30 cellular contexts compared by ENCODE assay signal in genomic region chr18:45565280-45565970, GRCh38. TPM values are rescaled to one million over a fixed set of nuclear protein-coding genes. Genes with fewer than 3 reads are reported as not detected.
A peak's percentile ranks its signal among the peaks of the same experiment; 100 is the strongest.
DNase-seq lines count a peak whose midpoint lies in the region; ATAC-seq, FAIRE-seq and TF ChIP-seq lines count a peak whose summit lies in the region.
"Had no signal": no experiment of that assay in that cellular context is flagged by ENCODE, and none has a peak within 500 bp of the region (broad histone marks: within the 10 kb centered on the region; RNA-seq: fewer than 3 reads in every experiment).

No MANE protein-coding gene starts in this region.

- H3K4me2 ChIP-seq in mammary epithelial cell (ENCODE audit: insufficient read depth, low read depth, low read length) (peak overlapping the region; percentile 48), keratinocyte (ENCODE audit: control insufficient read depth, extremely low read depth, insufficient read depth, low read depth, low read length) (peak overlapping the region; percentile 75)
- H3K4me2 ChIP-seq: KMS-11 had no signal

- WGBS in mammary epithelial cell (ENCODE audit: low coverage, missing lambda C conversion rate): 63% methylated on average over 16 of the region's 19 CpGs

- H3K9me1 ChIP-seq in keratinocyte (ENCODE audit: control insufficient read depth, extremely low read depth, insufficient read depth, low read length): no peaks in the 10 kb centered on the region

- H4K20me1 ChIP-seq in mammary epithelial cell (ENCODE audit: insufficient read depth, low read length) (no peaks in the 10 kb centered on the region), keratinocyte (ENCODE audit: control insufficient read depth, extremely low read depth, insufficient read depth, low read length) (no peaks in the 10 kb centered on the region)

- H3K4me1 ChIP-seq in mammary epithelial cell (ENCODE audit: insufficient read depth, low read length) (peaks cover 21% of the 10 kb centered on the region), keratinocyte (ENCODE audit: control insufficient read depth, extremely low read depth, insufficient read depth, low read length) (peaks cover 21% of the 10 kb centered on the region)

- CTCF ChIA-PET in mammary epithelial cell (lab: Charles Lee; ENCODE audit: low non-redundant PET): interaction anchor here (0.5 kb wide), 1 partner anchor 152 kb away, joined by 3 read pairs; no protein-coding TSS in a partner anchor
- CTCF ChIA-PET in CD4-positive, alpha-beta T cell (lab: Charles Lee): no interaction called here

- H3K4me1 Mint-ChIP-seq in type B pancreatic cell (ENCODE audit: unreplicated experiment): peaks cover 62% of the 10 kb centered on the region
- no peaks in the 10 kb centered on the region for H3K4me1 Mint-ChIP-seq in CD4-positive, alpha-beta T cell (ENCODE audit: low read depth)
- H3K4me1 Mint-ChIP-seq: CD4-positive, CD25-positive, alpha-beta regulatory T cell; central memory CD8-positive, alpha-beta T cell; stimulated activated memory B cell treated with anti-CD40 and anti-IgM and Interleukin-4, amounts not matched to agents 10 μg/mL and 1 μg/mL and 100 μg/mL, for 72 hours had no signal

- H3K9me3 Mint-ChIP-seq in type B pancreatic cell: peaks cover 8% of the 10 kb centered on the region
- H3K9me3 Mint-ChIP-seq in CD4-positive, alpha-beta T cell: no peaks in the 10 kb centered on the region
- H3K9me3 Mint-ChIP-seq: activated T-helper 2 cell treated with anti-CD3 and anti-CD28 coated beads, Interferon-gamma antibody, Interleukin-2, Interleukin-4, amounts not matched to agents 10 μg/mL and 5 μg/mL and 100 μg/mL, durations not matched to agents 14 hours and 24 hours and 36 hours; central memory CD8-positive, alpha-beta T cell; natural killer cell treated with Interleukin-12 subunit alpha and Interleukin-12 subunit beta and Interleukin-15 and Interleukin-18, amount 100 ng/mL, for 72 hours; stimulated activated memory B cell treated with anti-CD40 and anti-IgM and Interleukin-4, amounts not matched to agents 10 μg/mL and 1 μg/mL and 100 μg/mL, for 72 hours; T-helper 2 cell treated with Interferon-gamma antibody and Interleukin-4, amounts not matched to agents 5 μg/mL and 100 μg/mL, for 36 hours had no signal

- BruUV-seq in mammary epithelial cell (replicated peaks; lab: Mats Ljungman, UMichigan): no TSS peak

- H3K27me3 ChIP-seq in mammary epithelial cell (ENCODE audit: insufficient read depth, low read length) (no peaks in the 10 kb centered on the region), keratinocyte (ENCODE audit: control insufficient read depth, extremely low read depth, insufficient read depth, low read length) (no peaks in the 10 kb centered on the region), MG63 (no peaks in the 10 kb centered on the region)
- H3K27me3 ChIP-seq in CD4-positive, alpha-beta T cell (ENCODE audit: control insufficient read depth, insufficient read depth, low read length): no peaks in the 10 kb centered on the region
- H3K27me3 ChIP-seq: ascending aorta, right atrium auricular region, suprapubic skin had no signal

- in situ Hi-C loops in mammary epithelial cell (cut with MboI; ENCODE audit: low sequenced_read_pairs in 2 of 2): no loop called here

- DNase-seq in HPDE6-E6E7 (ENCODE audit: extremely low spot score): peak; percentile 44
- DNase-seq in mammary epithelial cell: peak; percentile 73
- DNase-seq in keratinocyte (ENCODE audit: low read depth, low spot score): peak; percentile 86
- no peak for DNase-seq in type B pancreatic cell (ENCODE audit: extremely low spot score, unreplicated experiment)
- no peak for DNase-seq in D721Med (ENCODE audit: insufficient read length, low spot score)
- no peak for DNase-seq in MG63
- DNase-seq in CD4-positive, alpha-beta T cell: no peak
- DNase-seq: activated CD8-positive, alpha-beta memory T cell treated with anti-CD3 and anti-CD28 coated beads, Interleukin-2, amount 50 U/mL, for 48 hours; CD4-positive, CD25-positive, alpha-beta regulatory T cell; dermis blood vessel endothelial cell; NCI-H1694 treated with DMSO at 0.1 percent for 48 hours; NCI-H69; RPMI8226; stimulated activated CD4-positive, alpha-beta T cell treated with anti-CD3 and anti-CD28 coated beads, Interleukin-4, amount 100 ng/mL, for 1 hour; WERI-Rb-1 had no signal

- H3K27ac Mint-ChIP-seq in type B pancreatic cell: no peak overlapping the region
- no peak overlapping the region for H3K27ac Mint-ChIP-seq in CD4-positive, alpha-beta T cell
- H3K27ac Mint-ChIP-seq: activated T-helper 2 cell treated with anti-CD3 and anti-CD28 coated beads, Interferon-gamma antibody, Interleukin-2, Interleukin-4, amounts not matched to agents 10 μg/mL and 5 μg/mL and 100 μg/mL, durations not matched to agents 14 hours and 24 hours and 36 hours; CD4-positive, CD25-positive, alpha-beta regulatory T cell; natural killer cell treated with Interleukin-12 subunit alpha and Interleukin-12 subunit beta and Interleukin-15 and Interleukin-18, amount 100 ng/mL, for 72 hours; stimulated activated memory B cell treated with anti-CD40 and anti-IgM and Interleukin-4, amounts not matched to agents 10 μg/mL and 1 μg/mL and 100 μg/mL, for 72 hours; T-helper 2 cell treated with Interferon-gamma antibody and Interleukin-4, amounts not matched to agents 5 μg/mL and 100 μg/mL, for 36 hours had no signal

- H3K4me3 ChIP-seq in mammary epithelial cell (replicated peaks in 1 of 3; ENCODE audit: insufficient read depth in 1 of 3, low read depth in 2 of 3, low read length in 3 of 3) (no peak overlapping the region), keratinocyte (ENCODE audit: control insufficient read depth in 2 of 3, extremely low read depth in 1 of 3, insufficient read depth in 2 of 3, low read depth in 1 of 3, low read length in 3 of 3) (peak overlapping the region in 1 of 3 experiments; percentile 30), MG63 (no peak overlapping the region)
- H3K4me3 ChIP-seq: ascending aorta, heart left ventricle, right atrium auricular region, suprapubic skin had no signal

- dilution Hi-C loops in mammary epithelial cell (cut with HindIII; ENCODE audit: low sequenced_read_pairs) (no loop called here), keratinocyte (cut with MboI; ENCODE audit: extremely low pct_ligation_motif_present, low sequenced_read_pairs) (no loop called here)

- peaks cover 11% of the 10 kb centered on the region for H3K36me3 Mint-ChIP-seq in type B pancreatic cell
- H3K36me3 Mint-ChIP-seq in CD4-positive, alpha-beta T cell (ENCODE audit: low read depth): no peaks in the 10 kb centered on the region
- H3K36me3 Mint-ChIP-seq: activated naive CD4-positive, alpha-beta T cell treated with anti-CD3 and anti-CD28 coated beads, Interleukin-2, amount 50 U/mL, for 72 hours; CD4-positive, CD25-positive, alpha-beta regulatory T cell; natural killer cell treated with Interleukin-12 subunit alpha and Interleukin-12 subunit beta and Interleukin-15 and Interleukin-18, amount 100 ng/mL, for 72 hours; stimulated activated memory B cell treated with anti-CD40 and anti-IgM and Interleukin-4, amounts not matched to agents 10 μg/mL and 1 μg/mL and 100 μg/mL, for 72 hours had no signal

- ATAC-seq in CD4-positive, alpha-beta T cell (ENCODE audit: poor library complexity): no peak
- ATAC-seq: activated naive CD4-positive, alpha-beta T cell treated with anti-CD3 and anti-CD28 coated beads, Interleukin-2, amount 50 U/mL, for 72 hours; left lobe of liver; natural killer cell treated with Interleukin-12 subunit alpha and Interleukin-12 subunit beta and Interleukin-15 and Interleukin-18, amount 100 ng/mL, for 72 hours; stimulated activated memory B cell treated with anti-CD40 and anti-IgM and Interleukin-4, amounts not matched to agents 10 μg/mL and 1 μg/mL and 100 μg/mL, for 72 hours had no signal

- TF ChIP-seq CTCF in mammary epithelial cell (conservative IDR thresholded peaks at IDR 0.05 in 1 of 2, IDR thresholded peaks at IDR 0.05 in 1 of 2; ENCODE audit: extremely low read depth in 1 of 2, insufficient read depth in 1 of 2, low read depth in 1 of 2, low read length in 2 of 2) (no peak), keratinocyte (optimal IDR thresholded peaks at IDR 0.05 in 1 of 3, IDR thresholded peaks at IDR 0.05 in 1 of 3, conservative IDR thresholded peaks at IDR 0.05 in 1 of 3; ENCODE audit: extremely low read depth in 1 of 3, insufficient read depth in 2 of 3, low read length in 3 of 3) (peak in 1 of 3 experiments; percentile 9), type B pancreatic cell (conservative IDR thresholded peaks at IDR 0.05) (no peak), D721Med (IDR thresholded peaks at IDR 0.05; ENCODE audit: insufficient read depth, missing control alignments) (no peak)
- TF ChIP-seq CTCF in CD4-positive, alpha-beta T cell (IDR thresholded peaks at IDR 0.05): no peak

- peaks cover 39% of the 10 kb centered on the region for H3K27me3 Mint-ChIP-seq in type B pancreatic cell
- H3K27me3 Mint-ChIP-seq in CD4-positive, alpha-beta T cell: peaks cover 5% of the 10 kb centered on the region

- H3K9ac ChIP-seq in mammary epithelial cell (ENCODE audit: insufficient read depth, low read length) (peak overlapping the region; percentile 23), keratinocyte (ENCODE audit: control insufficient read depth, extremely low read depth, insufficient read depth, low read length) (peak overlapping the region; percentile 4)
- H3K9ac ChIP-seq: KMS-11, parathyroid adenoma had no signal

- H2AFZ ChIP-seq in mammary epithelial cell (ENCODE audit: low read depth, low read length) (peak overlapping the region; percentile 49), keratinocyte (ENCODE audit: control insufficient read depth, low read length) (no peak overlapping the region)
- H2AFZ ChIP-seq: parathyroid adenoma had no signal

- H3K79me2 ChIP-seq in mammary epithelial cell (ENCODE audit: insufficient read depth, low read length) (no peaks in the 10 kb centered on the region), keratinocyte (ENCODE audit: control insufficient read depth, insufficient read depth, low read length) (no peaks in the 10 kb centered on the region)
- H3K79me2 ChIP-seq: parathyroid adenoma had no signal

- H3K27ac ChIP-seq in mammary epithelial cell (ENCODE audit: insufficient read depth, low read depth, low read length) (peak overlapping the region; percentile 76), keratinocyte (ENCODE audit: control insufficient read depth, insufficient read depth, low read length) (peak overlapping the region; percentile 45)
- H3K27ac ChIP-seq in CD4-positive, alpha-beta T cell (ENCODE audit: low read depth, low read length): no peak overlapping the region
- H3K27ac ChIP-seq: ascending aorta, KMS-11, parathyroid adenoma, suprapubic skin, WERI-Rb-1 had no signal

- intact Hi-C loops in mammary epithelial cell (cut with micrococcal nuclease): loop anchor here (5.0 kb wide), 1 partner anchor 988 kb away; no protein-coding TSS in a partner anchor
- intact Hi-C loops in CD4-positive, alpha-beta T cell (cut with DNase I, micrococcal nuclease): no loop called here

- H3K9me3 ChIP-seq in mammary epithelial cell (replicated peaks; ENCODE audit: insufficient read depth, low read length): no peaks in the 10 kb centered on the region
- H3K9me3 ChIP-seq in keratinocyte (ENCODE audit: control insufficient read depth, low read depth, low read length): no peaks in the 10 kb centered on the region
- H3K9me3 ChIP-seq in MG63: no peaks in the 10 kb centered on the region
- H3K9me3 ChIP-seq in CD4-positive, alpha-beta T cell (ENCODE audit: control insufficient read depth, low read length): no peaks in the 10 kb centered on the region
- H3K9me3 ChIP-seq: ascending aorta, right atrium auricular region, suprapubic skin had no signal

- H3K4me3 Mint-ChIP-seq in type B pancreatic cell: peak overlapping the region; percentile 30
- no peak overlapping the region for H3K4me3 Mint-ChIP-seq in CD4-positive, alpha-beta T cell
- H3K4me3 Mint-ChIP-seq: CD4-positive, CD25-positive, alpha-beta regulatory T cell; central memory CD8-positive, alpha-beta T cell; natural killer cell treated with Interleukin-12 subunit alpha and Interleukin-12 subunit beta and Interleukin-15 and Interleukin-18, amount 100 ng/mL, for 72 hours; stimulated activated memory B cell treated with anti-CD40 and anti-IgM and Interleukin-4, amounts not matched to agents 10 μg/mL and 1 μg/mL and 100 μg/mL, for 72 hours; T-helper 2 cell treated with Interferon-gamma antibody and Interleukin-4, amounts not matched to agents 5 μg/mL and 100 μg/mL, for 36 hours had no signal

- no peaks in the 10 kb centered on the region for H3K36me3 ChIP-seq in mammary epithelial cell (ENCODE audit: insufficient read depth, low read length)
- no peaks in the 10 kb centered on the region for H3K36me3 ChIP-seq in keratinocyte (ENCODE audit: control insufficient read depth in 2 of 2, extremely low read depth in 1 of 2, insufficient read depth in 2 of 2, low read length in 2 of 2)
- no peaks in the 10 kb centered on the region for H3K36me3 ChIP-seq in MG63
- H3K36me3 ChIP-seq: ascending aorta, heart left ventricle, right atrium auricular region, suprapubic skin, WERI-Rb-1 had no signal

- POLR2A ChIA-PET in CD4-positive, alpha-beta T cell (lab: Charles Lee): no interaction called here

- peak; percentile 96 for FAIRE-seq in keratinocyte (lab: Jason Lieb, UNC)
- no peak for FAIRE-seq in D721Med (lab: Jason Lieb, UNC)
- FAIRE-seq: HTR-8/SVneo had no signal

RNA-seq across cellular contexts. Expression of gene SLC14A2, which starts 49.9 kb away (rescaled TPM):
- not detected for total RNA-seq in mammary epithelial cell
- polyA plus RNA-seq in mammary epithelial cell: 0.02 TPM
- polyA minus RNA-seq in mammary epithelial cell: not detected
- 0.03 TPM in 1 of 3 replicates, not detected in the others for polyA plus RNA-seq in keratinocyte
- not detected for polyA plus RNA-seq in keratinocyte (2011; ENCODE audit: low read depth)
- polyA plus RNA-seq in keratinocyte (2011; cell fraction: cytosol; rRNA removed): not detected in 2 replicates
- polyA plus RNA-seq in keratinocyte (2011; cell fraction: nucleus; rRNA removed): 0.03 and 0.08 TPM in 2 replicates
- polyA plus RNA-seq in keratinocyte (2012; ENCODE audit: low replicate concordance): 0.03 TPM in 1 of 2 replicates, not detected in the other
- not detected in 3 replicates for polyA minus RNA-seq in keratinocyte
- polyA minus RNA-seq in keratinocyte (2011; cell fraction: cytosol; rRNA and poly(A)+ RNA removed): not detected
- polyA minus RNA-seq in keratinocyte (2011; cell fraction: nucleus; rRNA and poly(A)+ RNA removed): not detected in 2 replicates
- 1.5 and 5.7 TPM in 2 replicates for total RNA-seq in type B pancreatic cell (ENCODE audit: low replicate concordance)
- total RNA-seq in MG63 (2014; rRNA removed; shearing (Covaris generic); ENCODE audit: low replicate concordance): not detected in 2 replicates
- total RNA-seq in CD4-positive, alpha-beta T cell: not detected
- total RNA-seq: activated naive CD4-positive, alpha-beta T cell treated with anti-CD3 and anti-CD28 coated beads, Interleukin-2, amount 50 U/mL, for 72 hours; ascending aorta; dermis blood vessel endothelial cell; G401; left lobe of liver had no signal

Comparison
In these comparisons a context has a peak if more than half of its experiments do, and no peak if none do; other contexts are left out.
1. DNase-seq: peak in HPDE6-E6E7 (single experiment), mammary epithelial cell (single experiment) and keratinocyte (single experiment); none in type B pancreatic cell (single experiment), D721Med (single experiment), MG63 (single experiment) and CD4-positive, alpha-beta T cell (0 of 10).